Comparison of ENCODE assay signal across 25 cellular contexts in the genomic region with DNA sequence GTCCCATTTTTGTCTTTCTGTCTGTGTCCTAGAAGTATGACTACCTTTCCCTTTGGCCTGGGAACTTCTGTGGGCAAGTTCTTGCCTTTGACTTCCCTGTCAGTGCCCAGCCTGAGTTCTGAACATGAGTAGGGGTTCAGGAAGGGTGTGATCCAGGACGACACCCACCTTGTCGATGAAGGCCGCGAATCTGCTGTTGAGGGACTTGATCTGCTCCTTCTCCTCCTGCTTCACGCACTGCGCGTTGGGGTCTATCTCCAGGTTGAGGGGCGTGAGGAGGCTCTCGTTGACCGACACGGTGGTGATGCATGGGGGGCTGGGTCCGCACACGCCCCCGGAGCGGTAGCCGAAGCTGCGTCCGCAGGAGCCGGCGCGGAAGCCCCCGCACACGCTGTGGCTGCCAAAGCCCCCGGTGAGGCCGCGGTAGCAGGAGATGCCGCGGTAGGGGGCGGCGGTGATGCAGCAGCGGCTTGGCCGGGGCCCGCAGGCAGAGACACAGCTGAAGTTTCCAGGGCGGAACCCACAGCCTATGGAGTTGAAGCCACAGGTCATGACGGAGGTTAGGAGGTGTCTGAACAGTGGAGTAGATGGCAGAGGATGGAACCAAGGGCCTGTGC. TPM values are rescaled to one million over a fixed set of nuclear protein-coding genes. Genes with fewer than 3 reads are reported as not detected.
DNase-seq lines count a peak whose midpoint lies in the region; ATAC-seq, FAIRE-seq and TF ChIP-seq lines count a peak whose summit lies in the region.
"Had no signal": no experiment of that assay in that cellular context is flagged by ENCODE, and none has a peak within 500 bp of the region (broad histone marks: within the 10 kb centered on the region; RNA-seq: fewer than 3 reads in every experiment).

A gene (minus strand): TSS at position 615 of the 617 bp plus-strand sequence. CDS start 63 bp downstream, at position 552.

- H4K20me1 ChIP-seq in osteoblast (ENCODE audit: insufficient read depth, low read length), result no peaks in the 10 kb centered on the region

- no peak for TF ChIP-seq RAD21 in A549 (conservative IDR thresholded peaks at IDR 0.05 in 1 of 2, IDR thresholded peaks at IDR 0.05 in 1 of 2)

- H3K4me2 ChIP-seq in A549 (no peak within 1 kb of the TSS), osteoblast (ENCODE audit: insufficient read depth, low read length) (no peak within 1 kb of the TSS)

- H3K36me3 Mint-ChIP-seq in activated CD4-positive, alpha-beta memory T cell treated with anti-CD3 and anti-CD28 coated beads for 36 hours, result no peaks in the 10 kb centered on the region
- H3K36me3 Mint-ChIP-seq in activated CD4-positive, alpha-beta memory T cell treated with anti-CD3 and anti-CD28 coated beads, Interleukin-2, amount 10 ng/mL, durations not matched to agents 7 days and 5 days (ENCODE audit: low read depth), result no peaks in the 10 kb centered on the region
- H3K36me3 Mint-ChIP-seq: CD14-positive monocyte; CD8-positive, alpha-beta memory T cell had no signal

- DNase-seq in activated CD4-positive, alpha-beta memory T cell treated with anti-CD3 and anti-CD28 coated beads for 36 hours, result peak; percentile 1
- no peak for DNase-seq in activated CD4-positive, alpha-beta memory T cell treated with anti-CD3 and anti-CD28 coated beads, Interleukin-2, amount 10 ng/mL, durations not matched to agents 7 days and 5 days
- DNase-seq in A549 (ENCODE audit: low read depth in 1 of 2, low spot score in 1 of 2) (no peak), coronary artery (ENCODE audit: low spot score) (peak; percentile 28), osteoblast (ENCODE audit: insufficient read length, low spot score, missing footprints) (peak; percentile 61), NCI-H2171 treated with DMSO at 0.1 percent for 48 hours (lab: John Stamatoyannopoulos, UW) (no peak), MG63 (no peak)
- DNase-seq: ACHN; BE2C; CD8-positive, alpha-beta memory T cell; H9; KBM-7; NCI-H1417 treated with DMSO at 0.1 percent for 48 hours; NCI-H1694 treated with DMSO at 0.1 percent for 48 hours; NCI-H226; NCI-H510A; SIG-M5 had no signal

- H3K4me3 ChIP-seq in A549, result no peak within 1 kb of the TSS
- H3K4me3 ChIP-seq in coronary artery, result no peak within 1 kb of the TSS
- H3K4me3 ChIP-seq in osteoblast (ENCODE audit: insufficient read depth, low read length), result no peak within 1 kb of the TSS
- no peak within 1 kb of the TSS for H3K4me3 ChIP-seq in MG63
- H3K4me3 ChIP-seq: SK-N-MC had no signal

- H3K9me3 ChIP-seq in A549, result no peaks in the 10 kb centered on the region
- no peaks in the 10 kb centered on the region for H3K9me3 ChIP-seq in osteoblast (ENCODE audit: low read depth, low read length)
- H3K9me3 ChIP-seq in MG63, result no peaks in the 10 kb centered on the region
- H3K9me3 ChIP-seq: BE2C had no signal

- no peak for ATAC-seq in A549
- no peak for ATAC-seq in HG03432 (IDR thresholded peaks at IDR 0.05; ENCODE audit: unreplicated experiment)
- ATAC-seq: Panc1 had no signal

- no peak for TF ChIP-seq POLR2A in A549 (IDR thresholded peaks at IDR 0.05; ENCODE audit: low read length)

- FAIRE-seq in A549 (lab: Jason Lieb, UNC), result no peak
- FAIRE-seq: GM18507, HTR-8/SVneo had no signal

- CTCF ChIA-PET in activated CD4-positive, alpha-beta memory T cell treated with anti-CD3 and anti-CD28 coated beads for 36 hours (lab: Charles Lee), result no interaction called here
- CTCF ChIA-PET in activated CD4-positive, alpha-beta memory T cell treated with anti-CD3 and anti-CD28 coated beads, Interleukin-2, amount 10 ng/mL, durations not matched to agents 7 days and 5 days (lab: Charles Lee), result no interaction called here
- CTCF ChIA-PET in A549 (lab: Yijun Ruan, JAX), result interaction anchor here (0.8 to 15.7 kb wide), 9 partner anchors 11 to 564 kb away, joined by 3 to 387 read pairs (median 3); a partner anchor contains a TSS

- no peak within 1 kb of the TSS for H3K27ac Mint-ChIP-seq in activated CD4-positive, alpha-beta memory T cell treated with anti-CD3 and anti-CD28 coated beads for 36 hours
- no peak within 1 kb of the TSS for H3K27ac Mint-ChIP-seq in activated CD4-positive, alpha-beta memory T cell treated with anti-CD3 and anti-CD28 coated beads, Interleukin-2, amount 10 ng/mL, durations not matched to agents 7 days and 5 days
- H3K27ac Mint-ChIP-seq: CD8-positive, alpha-beta memory T cell; H9 had no signal

- intact Hi-C loops in activated CD4-positive, alpha-beta memory T cell treated with anti-CD3 and anti-CD28 coated beads for 36 hours (cut with micrococcal nuclease), result no loop called here

- H3K4me1 Mint-ChIP-seq in activated CD4-positive, alpha-beta memory T cell treated with anti-CD3 and anti-CD28 coated beads for 36 hours (ENCODE audit: low read depth), result no peaks in the 10 kb centered on the region
- no peaks in the 10 kb centered on the region for H3K4me1 Mint-ChIP-seq in activated CD4-positive, alpha-beta memory T cell treated with anti-CD3 and anti-CD28 coated beads, Interleukin-2, amount 10 ng/mL, durations not matched to agents 7 days and 5 days
- H3K4me1 Mint-ChIP-seq: CD14-positive monocyte; CD8-positive, alpha-beta memory T cell had no signal

- H3K4me1 ChIP-seq in A549, result peaks cover 7% of the 10 kb centered on the region; the same call in 1 of the 3 replicates
- no peaks in the 10 kb centered on the region for H3K4me1 ChIP-seq in osteoblast (ENCODE audit: insufficient read depth, low read length)
- H3K4me1 ChIP-seq: BE2C had no signal

- POLR2A ChIA-PET in activated CD4-positive, alpha-beta memory T cell treated with anti-CD3 and anti-CD28 coated beads for 36 hours (lab: Charles Lee), result no interaction called here
- POLR2A ChIA-PET in activated CD4-positive, alpha-beta memory T cell treated with anti-CD3 and anti-CD28 coated beads, Interleukin-2, amount 10 ng/mL, durations not matched to agents 7 days and 5 days (lab: Charles Lee), result no interaction called here
- POLR2A ChIA-PET in A549 (lab: Yijun Ruan, JAX), result no interaction called here

- 93% methylated on average over 34 of the region's 35 CpGs for WGBS in A549 (ENCODE audit: missing lambda C conversion rate)

- H2AFZ ChIP-seq in osteoblast (ENCODE audit: low read length), result no peak within 1 kb of the TSS

- peaks cover 41% of the 10 kb centered on the region for H3K27me3 ChIP-seq in osteoblast (ENCODE audit: insufficient read depth, low read length)
- no peaks in the 10 kb centered on the region for H3K27me3 ChIP-seq in MG63

- H3K4me3 Mint-ChIP-seq in activated CD4-positive, alpha-beta memory T cell treated with anti-CD3 and anti-CD28 coated beads for 36 hours, result no peak within 1 kb of the TSS
- no peak within 1 kb of the TSS for H3K4me3 Mint-ChIP-seq in activated CD4-positive, alpha-beta memory T cell treated with anti-CD3 and anti-CD28 coated beads, Interleukin-2, amount 10 ng/mL, durations not matched to agents 7 days and 5 days
- H3K4me3 Mint-ChIP-seq: CD8-positive, alpha-beta memory T cell; H9 had no signal

- TF ChIP-seq CTCF in A549 (IDR thresholded peaks at IDR 0.05), result no peak
- TF ChIP-seq CTCF in coronary artery (IDR thresholded peaks at IDR 0.05), result no peak
- TF ChIP-seq CTCF in osteoblast (IDR thresholded peaks at IDR 0.05; ENCODE audit: extremely low read depth, low read depth, low read length), result no peak

- no peak for TF ChIP-seq EP300 in A549 (IDR thresholded peaks at IDR 0.05)

- H3K27me3 Mint-ChIP-seq in activated CD4-positive, alpha-beta memory T cell treated with anti-CD3 and anti-CD28 coated beads for 36 hours, result peaks cover 28% of the 10 kb centered on the region
- H3K27me3 Mint-ChIP-seq in activated CD4-positive, alpha-beta memory T cell treated with anti-CD3 and anti-CD28 coated beads, Interleukin-2, amount 10 ng/mL, durations not matched to agents 7 days and 5 days, result peaks cover 56% of the 10 kb centered on the region

- no peaks in the 10 kb centered on the region for H3K79me2 ChIP-seq in osteoblast (ENCODE audit: insufficient read depth, low read length)

- no peaks in the 10 kb centered on the region for H3K36me3 ChIP-seq in osteoblast (ENCODE audit: insufficient read depth, low read length)
- H3K36me3 ChIP-seq in MG63, result no peaks in the 10 kb centered on the region
- H3K36me3 ChIP-seq: BE2C had no signal

- H3K27ac ChIP-seq in A549 (peak within 1 kb of the TSS; percentile 51 to 81; a peak in 4 of 6 replicates), coronary artery (no peak within 1 kb of the TSS), osteoblast (ENCODE audit: low read depth, low read length) (no peak within 1 kb of the TSS)
- H3K27ac ChIP-seq: 22Rv1, SK-N-MC had no signal

- no peaks in the 10 kb centered on the region for H3K9me3 Mint-ChIP-seq in activated CD4-positive, alpha-beta memory T cell treated with anti-CD3 and anti-CD28 coated beads for 36 hours
- no peaks in the 10 kb centered on the region for H3K9me3 Mint-ChIP-seq in activated CD4-positive, alpha-beta memory T cell treated with anti-CD3 and anti-CD28 coated beads, Interleukin-2, amount 10 ng/mL, durations not matched to agents 7 days and 5 days
- H3K9me3 Mint-ChIP-seq: CD8-positive, alpha-beta memory T cell; H9 had no signal

TF ChIP-seq in A549, 52 proteins besides CTCF, POLR2A, EP300 and RAD21 (continues in another document):
- no peak for TF ChIP-seq RCOR1 (IDR thresholded peaks at IDR 0.05; ENCODE audit: low read depth, low read length)
- no peak for TF ChIP-seq EHF (CRISPR knock-in tag; IDR thresholded peaks at IDR 0.05)
- TF ChIP-seq, protein P1, sequence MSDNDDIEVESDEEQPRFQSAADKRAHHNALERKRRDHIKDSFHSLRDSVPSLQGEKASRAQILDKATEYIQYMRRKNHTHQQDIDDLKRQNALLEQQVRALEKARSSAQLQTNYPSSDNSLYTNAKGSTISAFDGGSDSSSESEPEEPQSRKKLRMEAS (IDR thresholded peaks at IDR 0.05), result no peak

RNA-seq across cellular contexts. Expression of the gene that starts here (rescaled TPM):
- total RNA-seq in activated CD4-positive, alpha-beta memory T cell treated with anti-CD3 and anti-CD28 coated beads for 36 hours, result not detected
- not detected for total RNA-seq in activated CD4-positive, alpha-beta memory T cell treated with anti-CD3 and anti-CD28 coated beads, Interleukin-2, amount 10 ng/mL, durations not matched to agents 7 days and 5 days
- polyA plus RNA-seq in A549 (2011; rRNA removed) (11.6 and 20.4 TPM in 2 replicates), A549 (2017; fragmentation: RNase III; extraction: RNeasy Plus Mini Kit Qiagen cat#74134 plus additional on column Dnase treatment) (43.3 to 52.1 TPM (median 44.8 TPM) in 3 replicates)
- polyA plus RNA-seq in A549 (2012; cell fraction: cytosol; rRNA removed), result 2.3 TPM in 2 replicates
- polyA plus RNA-seq in A549 (2012; cell fraction: nucleus; rRNA removed), result 1.4 and 1.8 TPM in 2 replicates
- polyA minus RNA-seq in A549 (2011; rRNA and poly(A)+ RNA removed), result 3.5 and 4.8 TPM in 2 replicates
- not detected in 2 replicates for total RNA-seq in osteoblast
- total RNA-seq in MG63 (2014; rRNA removed; shearing (Covaris generic); ENCODE audit: low replicate concordance), result not detected in 2 replicates
- total RNA-seq: CD8-positive, alpha-beta memory T cell; H9; OCI-LY7 had no signal
- polyA plus RNA-seq: CD14-positive monocyte; CD8-positive, alpha-beta memory T cell had no signal

Comparison
In these comparisons a context has a peak if more than half of its experiments do, and no peak if none do; other contexts are left out.
1. Peak in DNase-seq in activated CD4-positive, alpha-beta memory T cell treated with anti-CD3 and anti-CD28 coated beads for 36 hours; RNA of the gene not detected or under 1 TPM.
2. Peak in DNase-seq in osteoblast; RNA of the gene not detected or under 1 TPM.
3. H3K27ac ChIP-seq: peak in A549 (2 of 2); none in coronary artery (0 of 2) and osteoblast (single experiment).